7 cellular contexts compared by ENCODE assay signal in the genomic region with DNA sequence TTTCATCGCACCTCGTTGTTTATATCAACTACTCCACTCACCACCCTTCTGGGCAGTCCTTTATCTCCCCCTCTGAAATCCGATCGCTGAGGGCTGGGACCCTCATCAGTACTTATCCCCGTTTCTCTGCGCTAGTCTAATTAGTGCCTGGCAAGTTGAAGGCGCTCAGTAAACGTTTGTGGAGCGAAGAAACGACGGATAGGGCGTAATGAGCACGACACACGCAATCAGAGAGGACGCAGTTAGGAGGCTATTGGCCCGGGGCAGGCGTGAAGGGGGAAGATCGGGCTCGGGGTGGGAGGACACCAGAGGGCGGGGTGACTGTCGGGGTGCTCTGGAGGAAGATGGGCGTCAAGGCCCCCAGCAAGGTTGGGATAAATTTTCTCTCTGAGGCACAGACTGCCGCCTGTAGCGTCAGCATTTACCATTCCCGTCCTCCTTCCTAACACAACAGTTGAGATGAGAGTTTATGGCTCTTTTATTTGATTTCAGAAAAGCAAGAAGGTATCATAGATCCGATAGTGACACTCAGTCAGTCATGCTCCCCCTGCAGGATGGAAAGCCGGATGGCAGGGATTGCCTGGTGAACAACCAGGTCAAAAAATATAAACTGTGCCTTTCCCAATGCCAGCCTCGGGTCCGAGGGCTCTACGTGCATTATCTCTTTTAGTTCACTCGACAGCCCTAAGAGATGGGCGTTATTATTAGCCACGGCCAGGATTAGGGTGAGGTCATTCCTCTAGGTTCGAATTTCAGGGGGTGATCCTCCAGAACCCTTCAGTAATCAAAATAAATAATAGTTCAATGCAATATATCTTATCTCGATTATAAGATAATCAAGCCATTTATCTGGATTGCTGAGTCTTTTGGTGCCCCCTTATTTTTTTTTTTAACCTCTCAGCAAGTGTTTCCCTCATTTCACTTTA. TPM values are rescaled to one million over a fixed set of nuclear protein-coding genes. Genes with fewer than 3 reads are reported as not detected.
A peak's percentile ranks its signal among the peaks of the same experiment; 100 is the strongest.
DNase-seq lines count a peak whose midpoint lies in the region; ATAC-seq and TF ChIP-seq lines count a peak whose summit lies in the region.

No MANE protein-coding gene starts in this region.

- peak; percentile 81 for TF ChIP-seq POLR2A in erythroblast (IDR thresholded peaks at IDR 0.05; ENCODE audit: low read length)

- H3K27ac ChIP-seq in muscle layer of colon (ENCODE audit: low read depth, low read length) = peak overlapping the region; percentile 97

- ATAC-seq in GM18511 (IDR thresholded peaks at IDR 0.05; ENCODE audit: unreplicated experiment) = peak; percentile 48

- no peaks in the 10 kb centered on the region for H3K36me3 ChIP-seq in muscle layer of colon (ENCODE audit: insufficient read depth, low read length)

- peak overlapping the region; percentile 100 for H3K9ac ChIP-seq in muscle layer of colon (ENCODE audit: low read length)

- H3K27me3 Mint-ChIP-seq in IgD-negative memory B cell = no peaks in the 10 kb centered on the region

- no peaks in the 10 kb centered on the region for H3K9me3 Mint-ChIP-seq in IgD-negative memory B cell

- H3K36me3 Mint-ChIP-seq in IgD-negative memory B cell = no peaks in the 10 kb centered on the region

- peak overlapping the region; percentile 94 to 98 (median 96) for H3K4me3 Mint-ChIP-seq in IgD-negative memory B cell

- H3K4me1 ChIP-seq in muscle layer of colon (ENCODE audit: insufficient read depth, low read length) = peaks cover 9% of the 10 kb centered on the region

- H3K4me3 ChIP-seq in muscle layer of colon (ENCODE audit: low read depth in 1 of 2, low read length in 2 of 2) = peak overlapping the region; percentile 43 to 94

- peak overlapping the region; percentile 97 to 98 (median 98) for H3K27ac Mint-ChIP-seq in IgD-negative memory B cell

- peaks cover 27 to 32% (median 28%) of the 10 kb centered on the region in 3 donors for H3K4me1 Mint-ChIP-seq in IgD-negative memory B cell

- no peaks in the 10 kb centered on the region for H3K27me3 ChIP-seq in muscle layer of colon (ENCODE audit: control insufficient read depth in 1 of 2, insufficient read depth in 2 of 2, low read length in 2 of 2)

- peak; percentile 83 for DNase-seq in OCI-M2 (lab: John Stamatoyannopoulos, UW; ENCODE audit: unreplicated experiment)
- DNase-seq in activated T-cell treated with anti-CD3 and anti-CD28 coated beads for 48 hours (ENCODE audit: low read depth) = peak; percentile 76
- peak; percentile 87 to 91 for DNase-seq in erythroblast (lab: John Stamatoyannopoulos, UW)
- DNase-seq in stimulated activated CD8-positive, alpha-beta memory T cell treated with anti-CD3 and anti-CD28 coated beads, Interleukin-7, amount 100 ng/mL, for 1 hour (ENCODE audit: low read depth in 2 of 2) = peak; percentile 51 to 60

- no peaks in the 10 kb centered on the region for H3K9me3 ChIP-seq in muscle layer of colon (ENCODE audit: low read length)

RNA-seq across cellular contexts. Expression of a gene that starts 9.5 kb away (rescaled TPM):
- 3.4 TPM for polyA plus RNA-seq in IgD-negative memory B cell

Comparison
In these comparisons a context has a peak if more than half of its experiments do, and no peak if none do; other contexts are left out.
1. Peak in every context shown above with its lines: DNase-seq, ATAC-seq, H3K4me3 ChIP-seq and H3K27ac ChIP-seq.